1 cellular context compared by ENCODE assay signal in the genomic region with DNA sequence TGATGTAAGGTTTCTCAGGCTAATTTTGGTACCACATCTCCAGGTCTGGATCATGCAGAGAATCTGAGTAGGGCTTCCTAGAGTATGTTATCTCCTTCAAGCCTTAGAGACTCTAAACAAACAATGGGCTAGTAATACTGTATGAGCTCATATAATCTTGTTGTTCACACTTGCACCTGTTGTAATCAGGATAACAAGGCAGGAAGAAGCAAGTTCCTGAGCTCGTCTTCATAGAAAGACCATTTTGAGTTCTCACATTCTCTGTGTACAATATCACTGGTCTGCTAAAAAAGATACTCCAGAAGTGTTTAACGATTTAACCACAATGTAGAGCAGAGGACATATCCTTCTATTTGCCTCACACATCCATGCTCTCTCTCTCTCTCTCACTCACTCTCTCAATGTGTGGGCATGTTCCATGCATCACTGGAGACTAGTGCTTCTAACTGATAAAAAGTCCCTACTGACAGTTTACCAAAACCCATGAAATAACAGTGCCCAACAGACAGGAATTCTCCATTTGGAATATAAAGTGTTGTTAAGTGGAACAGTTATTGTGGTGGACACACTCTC.
TF ChIP-seq lines count a peak whose summit lies in the region.

No MANE protein-coding gene starts in this region.

TF ChIP-seq in GM12891, 5 proteins besides CTCF, POLR2A, EP300 and RAD21 (continued from another document):
- TF ChIP-seq POLR2AphosphoS5 (IDR thresholded peaks at IDR 0.05; ENCODE audit: low read depth, low read length), result no peak
- no peak for TF ChIP-seq POU2F2 (IDR thresholded peaks at IDR 0.05; ENCODE audit: low read depth, low read length)
- TF ChIP-seq PAX5 (IDR thresholded peaks at IDR 0.05; ENCODE audit: insufficient read depth, low read length, severe bottlenecking), result no peak
- no peak for TF ChIP-seq SPI1 (IDR thresholded peaks at IDR 0.05; ENCODE audit: low read depth, low read length)
TF ChIP-seq in GM12891: peak in this region for 0.
